ENCODE assay signal across 9 cellular contexts in the genomic region with DNA sequence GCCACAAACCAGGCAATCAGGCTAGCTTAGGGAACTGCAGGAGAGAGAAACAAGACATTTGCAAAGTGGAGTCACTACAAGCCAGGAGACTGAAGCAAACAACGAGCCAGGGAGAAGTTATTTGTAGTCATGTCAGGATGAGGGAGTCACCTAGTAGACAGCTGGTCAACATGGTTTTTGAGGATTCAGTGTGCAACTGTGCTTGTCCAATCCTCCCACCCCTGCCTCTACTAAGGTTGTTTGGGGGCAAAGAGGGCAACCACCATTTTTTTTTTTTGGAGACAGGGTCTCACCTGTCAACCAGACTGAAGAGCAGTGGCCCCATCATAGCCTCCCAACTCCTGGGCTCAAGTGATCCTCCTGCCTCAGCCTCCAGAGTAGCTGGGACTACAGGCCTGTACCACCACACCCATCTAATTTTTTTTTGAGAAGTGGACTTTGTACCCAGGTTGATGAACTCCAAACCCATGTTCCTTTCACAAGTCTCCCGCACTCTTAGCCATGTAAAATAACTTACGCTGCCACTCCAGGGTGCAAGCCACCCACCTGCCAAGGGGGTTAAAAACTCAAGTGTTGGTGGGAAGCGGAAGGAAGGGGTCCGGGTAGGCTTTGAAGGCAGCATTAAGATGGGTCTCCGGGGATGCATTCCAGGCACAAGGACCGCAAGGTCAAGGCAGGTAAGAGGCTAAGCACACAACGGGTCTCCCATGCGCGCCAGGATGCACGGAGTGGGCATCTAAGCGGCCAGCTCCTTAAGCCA. TPM values are rescaled to one million over a fixed set of nuclear protein-coding genes. Genes with fewer than 3 reads are reported as not detected.
DNase-seq lines count a peak whose midpoint lies in the region; ATAC-seq lines count a peak whose summit lies in the region.
"Had no signal": no experiment of that assay in that cellular context is flagged by ENCODE, and none has a peak within 500 bp of the region (broad histone marks: within the 10 kb centered on the region; RNA-seq: fewer than 3 reads in every experiment).

No MANE protein-coding gene starts in this region.

- H3K36me3 ChIP-seq in iPS-15b (ENCODE audit: control insufficient read depth, insufficient read depth, low read length), result peaks cover 52% of the 10 kb centered on the region

- H3K9me3 ChIP-seq in iPS-15b (ENCODE audit: control insufficient read depth, insufficient read depth, low read length), result no peaks in the 10 kb centered on the region

- peak overlapping the region; percentile 98 for H3K9ac ChIP-seq in iPS-15b (ENCODE audit: low read depth, low read length)

- H3K27me3 Mint-ChIP-seq in activated CD8-positive, alpha-beta T cell treated with anti-CD3 and anti-CD28 coated beads, Interleukin-2, amount 10 ng/mL, durations not matched to agents 7 days and 5 days (ENCODE audit: low read depth), result no peaks in the 10 kb centered on the region
- H3K27me3 Mint-ChIP-seq in stimulated activated memory B cell treated with anti-CD40 and anti-IgM and Interleukin-4, amounts not matched to agents 10 μg/mL and 1 μg/mL and 100 μg/mL, for 72 hours, result no peaks in the 10 kb centered on the region

- peaks cover 49% of the 10 kb centered on the region for H3K36me3 Mint-ChIP-seq in activated CD8-positive, alpha-beta T cell treated with anti-CD3 and anti-CD28 coated beads, Interleukin-2, amount 10 ng/mL, durations not matched to agents 7 days and 5 days (ENCODE audit: low read depth)
- H3K36me3 Mint-ChIP-seq in stimulated activated memory B cell treated with anti-CD40 and anti-IgM and Interleukin-4, amounts not matched to agents 10 μg/mL and 1 μg/mL and 100 μg/mL, for 72 hours, result peaks cover 43% of the 10 kb centered on the region

- peak overlapping the region; percentile 97 for H3K4me3 Mint-ChIP-seq in activated CD8-positive, alpha-beta T cell treated with anti-CD3 and anti-CD28 coated beads, Interleukin-2, amount 10 ng/mL, durations not matched to agents 7 days and 5 days
- peak overlapping the region; percentile 86 for H3K4me3 Mint-ChIP-seq in stimulated activated memory B cell treated with anti-CD40 and anti-IgM and Interleukin-4, amounts not matched to agents 10 μg/mL and 1 μg/mL and 100 μg/mL, for 72 hours

- peak overlapping the region; percentile 99 for H3K4me3 ChIP-seq in iPS-15b (ENCODE audit: low read depth, low read length)

- peak overlapping the region; percentile 98 for H3K27ac Mint-ChIP-seq in activated CD8-positive, alpha-beta T cell treated with anti-CD3 and anti-CD28 coated beads, Interleukin-2, amount 10 ng/mL, durations not matched to agents 7 days and 5 days
- H3K27ac Mint-ChIP-seq in stimulated activated memory B cell treated with anti-CD40 and anti-IgM and Interleukin-4, amounts not matched to agents 10 μg/mL and 1 μg/mL and 100 μg/mL, for 72 hours, result peak overlapping the region; percentile 83

- POLR2A ChIA-PET in activated CD8-positive, alpha-beta T cell treated with anti-CD3 and anti-CD28 coated beads, Interleukin-2, amount 10 ng/mL, durations not matched to agents 7 days and 5 days (lab: Charles Lee), result interaction anchor here (0.6 to 3.9 kb wide), 21 partner anchors 9 to 618 kb away, joined by 3 to 47 read pairs (median 5); a partner anchor contains a TSS

- no peaks in the 10 kb centered on the region for H3K9me3 Mint-ChIP-seq in activated CD8-positive, alpha-beta T cell treated with anti-CD3 and anti-CD28 coated beads, Interleukin-2, amount 10 ng/mL, durations not matched to agents 7 days and 5 days (ENCODE audit: insufficient read depth)
- no peaks in the 10 kb centered on the region for H3K9me3 Mint-ChIP-seq in stimulated activated memory B cell treated with anti-CD40 and anti-IgM and Interleukin-4, amounts not matched to agents 10 μg/mL and 1 μg/mL and 100 μg/mL, for 72 hours

- no peak for ATAC-seq in activated CD8-positive, alpha-beta T cell treated with anti-CD3 and anti-CD28 coated beads, Interleukin-2, amount 10 ng/mL, durations not matched to agents 7 days and 5 days
- no peak for ATAC-seq in stimulated activated memory B cell treated with anti-CD40 and anti-IgM and Interleukin-4, amounts not matched to agents 10 μg/mL and 1 μg/mL and 100 μg/mL, for 72 hours
- ATAC-seq in HG02763 (IDR thresholded peaks at IDR 0.05; ENCODE audit: unreplicated experiment), result no peak

- DNase-seq in HK-2 (ENCODE audit: unreplicated experiment) (peak; percentile 13), NCI-H774 (lab: John Stamatoyannopoulos, UW) (no peak), NCI-H1930 (lab: John Stamatoyannopoulos, UW) (no peak), D341Med (ENCODE audit: low spot score) (no peak)
- no peak for DNase-seq in activated CD8-positive, alpha-beta T cell treated with anti-CD3 and anti-CD28 coated beads, Interleukin-2, amount 10 ng/mL, durations not matched to agents 7 days and 5 days
- DNase-seq: amniotic stem cell had no signal

- peaks cover 34% of the 10 kb centered on the region for H3K4me1 Mint-ChIP-seq in activated CD8-positive, alpha-beta T cell treated with anti-CD3 and anti-CD28 coated beads, Interleukin-2, amount 10 ng/mL, durations not matched to agents 7 days and 5 days (ENCODE audit: low read depth)
- H3K4me1 Mint-ChIP-seq in stimulated activated memory B cell treated with anti-CD40 and anti-IgM and Interleukin-4, amounts not matched to agents 10 μg/mL and 1 μg/mL and 100 μg/mL, for 72 hours, result peaks cover 52% of the 10 kb centered on the region

- CTCF ChIA-PET in activated CD8-positive, alpha-beta T cell treated with anti-CD3 and anti-CD28 coated beads, Interleukin-2, amount 10 ng/mL, durations not matched to agents 7 days and 5 days (lab: Charles Lee), result interaction anchor here (0.6 to 3.4 kb wide), 8 partner anchors 8 to 402 kb away, joined by 3 to 33 read pairs (median 10); a partner anchor contains a TSS

- H3K4me1 ChIP-seq in iPS-15b (ENCODE audit: control insufficient read depth, insufficient read depth, low read length), result peaks cover 5% of the 10 kb centered on the region

- no peaks in the 10 kb centered on the region for H3K27me3 ChIP-seq in iPS-15b (ENCODE audit: control insufficient read depth, insufficient read depth, low read length)

RNA-seq across cellular contexts. Expression of a gene that starts 1.0 kb away (rescaled TPM):
- 1,000 to 10,000 TPM; 1,341 to 1,437 TPM for total RNA-seq in activated CD8-positive, alpha-beta T cell treated with anti-CD3 and anti-CD28 coated beads, Interleukin-2, amount 10 ng/mL, durations not matched to agents 7 days and 5 days

RNA-seq across cellular contexts. Expression of a gene that starts 1.2 kb away (rescaled TPM):
- 10 to 100 TPM; 82.0 to 86.0 TPM for total RNA-seq in activated CD8-positive, alpha-beta T cell treated with anti-CD3 and anti-CD28 coated beads, Interleukin-2, amount 10 ng/mL, durations not matched to agents 7 days and 5 days

RNA-seq across cellular contexts. Expression of a gene that starts 7.5 kb away (rescaled TPM):
- total RNA-seq in activated CD8-positive, alpha-beta T cell treated with anti-CD3 and anti-CD28 coated beads, Interleukin-2, amount 10 ng/mL, durations not matched to agents 7 days and 5 days, result not detected
